Comparison of ENCODE assay signal across 2 cellular contexts in the genomic region with DNA sequence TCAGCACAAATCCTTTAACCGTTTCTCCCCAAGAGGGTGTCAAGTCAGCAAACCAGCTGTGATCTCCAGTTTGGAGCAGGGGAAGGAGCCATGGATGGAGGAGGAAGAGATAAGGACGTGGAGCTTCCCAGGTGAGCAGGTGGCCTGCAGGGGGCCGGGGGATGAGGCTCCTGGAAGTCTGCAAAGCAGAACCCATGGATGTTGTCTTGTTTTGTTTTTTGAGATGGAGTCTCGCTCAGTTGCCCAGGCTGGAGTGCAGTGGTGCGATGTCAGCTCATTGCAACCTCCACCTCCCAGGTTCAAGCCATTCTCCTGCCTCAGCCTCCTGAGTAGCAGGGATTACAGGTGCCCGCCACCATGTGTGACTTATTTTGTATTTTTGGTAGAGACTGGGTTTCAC. TPM values are rescaled to one million over a fixed set of nuclear protein-coding genes. Genes with fewer than 3 reads are reported as not detected.
"Had no signal": no experiment of that assay in that cellular context is flagged by ENCODE, and none has a peak within 500 bp of the region (broad histone marks: within the 10 kb centered on the region; RNA-seq: fewer than 3 reads in every experiment).

No MANE protein-coding gene starts in this region.

RNA-seq across cellular contexts. Expression of gene OCM, which starts 39.9 kb away (rescaled TPM):
- total RNA-seq: G401, GM12878 had no signal
- polyA plus RNA-seq: GM12878 had no signal
